17 cellular contexts compared by ENCODE assay signal in genomic region chr10:88343761-88344484, GRCh38.
A peak's percentile ranks its signal among the peaks of the same experiment; 100 is the strongest.
DNase-seq lines count a peak whose midpoint lies in the region; ATAC-seq, FAIRE-seq and TF ChIP-seq lines count a peak whose summit lies in the region.
"Had no signal": no experiment of that assay in that cellular context is flagged by ENCODE, and none has a peak within 500 bp of the region (broad histone marks: within the 10 kb centered on the region; RNA-seq: fewer than 3 reads in every experiment).

No MANE protein-coding gene starts in this region.

- no peaks in the 10 kb centered on the region for H3K9me3 ChIP-seq in body of pancreas
- no peaks in the 10 kb centered on the region for H3K9me3 ChIP-seq in heart right ventricle
- H3K9me3 ChIP-seq: thyroid gland had no signal

- H3K36me3 ChIP-seq in body of pancreas (replicated peaks in 1 of 2; ENCODE audit: insufficient read depth in 1 of 2, low read depth in 2 of 2) (no peaks in the 10 kb centered on the region), heart right ventricle (no peaks in the 10 kb centered on the region), rectal smooth muscle tissue (ENCODE audit: control insufficient read depth, insufficient read depth, low read length) (no peaks in the 10 kb centered on the region)
- H3K36me3 ChIP-seq: thyroid gland, WERI-Rb-1 had no signal

- TF ChIP-seq POLR2A in body of pancreas (IDR thresholded peaks at IDR 0.05), result no peak

- intact Hi-C loops in body of pancreas (cut with DNase I), result no loop called here
- intact Hi-C loops in heart right ventricle (cut with DNase I), result loop anchor here in 1 of 10 donors (5.0 kb wide), 1 partner anchor 43 kb away; no protein-coding TSS in a partner anchor
- intact Hi-C loops in CD14-positive monocyte (cut with micrococcal nuclease), result no loop called here

- H3K4me3 Mint-ChIP-seq in CD14-positive monocyte, result no peak overlapping the region
- H3K4me3 Mint-ChIP-seq in WTC11, result no peak overlapping the region
- no peak overlapping the region for H3K4me3 Mint-ChIP-seq in stimulated activated naive CD8-positive, alpha-beta T cell treated with anti-CD3 and anti-CD28 coated beads, Interleukin-15, amount 100 ng/mL, for 72 hours

- peaks cover 0 to 2% (median 0%) of the 10 kb centered on the region in 7 donors for H3K9me3 Mint-ChIP-seq in CD14-positive monocyte
- H3K9me3 Mint-ChIP-seq in WTC11, result peaks cover 3% of the 10 kb centered on the region; the same call in 1 of the 2 replicates
- no peaks in the 10 kb centered on the region for H3K9me3 Mint-ChIP-seq in stimulated activated naive CD8-positive, alpha-beta T cell treated with anti-CD3 and anti-CD28 coated beads, Interleukin-15, amount 100 ng/mL, for 72 hours

- peak; percentile 35 for FAIRE-seq in GM19239 (lab: Jason Lieb, UNC)
- FAIRE-seq: D721Med had no signal

- H3K4me3 ChIP-seq in body of pancreas (no peak overlapping the region), heart right ventricle (no peak overlapping the region), rectal smooth muscle tissue (ENCODE audit: low read length) (no peak overlapping the region)
- H3K4me3 ChIP-seq: PC-9, thyroid gland had no signal

- CTCF ChIA-PET in WTC11 (lab: Charles Lee), result no interaction called here

- POLR2A ChIA-PET in WTC11 (lab: Charles Lee), result no interaction called here

- peaks cover 23% of the 10 kb centered on the region for H3K4me1 ChIP-seq in body of pancreas
- peaks cover 0 to 34% (median 10%) of the 10 kb centered on the region in 9 donors for H3K4me1 ChIP-seq in heart right ventricle
- no peaks in the 10 kb centered on the region for H3K4me1 ChIP-seq in rectal smooth muscle tissue (ENCODE audit: control insufficient read depth, insufficient read depth, low read length)

- H3K27me3 ChIP-seq in body of pancreas (no peaks in the 10 kb centered on the region), heart right ventricle (no peaks in the 10 kb centered on the region), rectal smooth muscle tissue (ENCODE audit: control insufficient read depth, insufficient read depth, low read length) (no peaks in the 10 kb centered on the region)
- H3K27me3 ChIP-seq: thyroid gland had no signal

- H3K27me3 Mint-ChIP-seq in CD14-positive monocyte (ENCODE audit: low read depth in 3 of 3) (peaks cover 0 to 3% (median 0%) of the 10 kb centered on the region in 3 donors), WTC11 (ENCODE audit: low read depth) (no peaks in the 10 kb centered on the region)
- no peaks in the 10 kb centered on the region for H3K27me3 Mint-ChIP-seq in stimulated activated naive CD8-positive, alpha-beta T cell treated with anti-CD3 and anti-CD28 coated beads, Interleukin-15, amount 100 ng/mL, for 72 hours

- H3K36me3 Mint-ChIP-seq in CD14-positive monocyte (no peaks in the 10 kb centered on the region), WTC11 (no peaks in the 10 kb centered on the region)

- H3K4me1 Mint-ChIP-seq in CD14-positive monocyte (no peaks in the 10 kb centered on the region), WTC11 (peaks cover 57% of the 10 kb centered on the region)
- H3K4me1 Mint-ChIP-seq in stimulated activated naive CD8-positive, alpha-beta T cell treated with anti-CD3 and anti-CD28 coated beads, Interleukin-15, amount 100 ng/mL, for 72 hours, result no peaks in the 10 kb centered on the region

- DNase-seq in GM19239 (ENCODE audit: insufficient read length, low spot score), result no peak
- no peak for DNase-seq in body of pancreas
- DNase-seq in heart right ventricle, result no peak
- DNase-seq in NCI-H526 (lab: John Stamatoyannopoulos, UW), result no peak
- DNase-seq in CD14-positive monocyte (ENCODE audit: low spot score), result no peak
- DNase-seq in WTC11 (ENCODE audit: low spot score), result no peak
- DNase-seq in stimulated activated naive CD8-positive, alpha-beta T cell treated with anti-CD3 and anti-CD28 coated beads, Interleukin-15, amount 100 ng/mL, for 72 hours, result no peak
- DNase-seq: dermis blood vessel endothelial cell, NCI-H187 treated with DMSO at 0.1 percent for 48 hours, PC-9, SW 1271, thyroid gland, WERI-Rb-1 had no signal

- peak; percentile 24 for ATAC-seq in body of pancreas
- ATAC-seq in heart right ventricle, result peak in 6 of 8 donors; percentile 27 to 73 (median 52)
- no peak for ATAC-seq in WTC11
- no peak for ATAC-seq in stimulated activated naive CD8-positive, alpha-beta T cell treated with anti-CD3 and anti-CD28 coated beads, Interleukin-15, amount 100 ng/mL, for 72 hours
- ATAC-seq: esophagus mucosa had no signal

- TF ChIP-seq CTCF in body of pancreas (IDR thresholded peaks at IDR 0.05) (no peak), heart right ventricle (IDR thresholded peaks at IDR 0.05) (no peak), CD14-positive monocyte (IDR thresholded peaks at IDR 0.05) (no peak), WTC11 (IDR thresholded peaks at IDR 0.05) (no peak)

- H3K9ac ChIP-seq in rectal smooth muscle tissue (ENCODE audit: low read length), result no peak overlapping the region
- H3K9ac ChIP-seq: parathyroid adenoma had no signal

- WGBS in body of pancreas, 2 donors, result 72 to 76% methylated on average over 2 of the region's 2 CpGs
- WGBS in heart right ventricle, 2 donors, result 57 to 60% methylated on average over 2 of the region's 2 CpGs

- H3K27ac ChIP-seq in body of pancreas (no peak overlapping the region), heart right ventricle (peak overlapping the region in 8 of 10 donors; percentile 0 to 70 (median 28)), rectal smooth muscle tissue (ENCODE audit: low read depth, low read length) (peak overlapping the region; percentile 14)
- H3K27ac ChIP-seq: parathyroid adenoma, PC-9, thyroid gland, WERI-Rb-1 had no signal

- H3K27ac Mint-ChIP-seq in CD14-positive monocyte (no peak overlapping the region), WTC11 (no peak overlapping the region; the same call in 1 of the 2 replicates)
- no peak overlapping the region for H3K27ac Mint-ChIP-seq in stimulated activated naive CD8-positive, alpha-beta T cell treated with anti-CD3 and anti-CD28 coated beads, Interleukin-15, amount 100 ng/mL, for 72 hours

TF ChIP-seq in WTC11, 78 proteins besides CTCF, POLR2A, EP300 and RAD21:
- no peak for TF ChIP-seq FOXJ3 (CRISPR knock-in tag; IDR thresholded peaks at IDR 0.05; ENCODE audit: borderline replicate concordance)

Comparison
In these comparisons a context has a peak if more than half of its experiments do, and no peak if none do; other contexts are left out.
1. ATAC-seq: peak in body of pancreas (single experiment) and heart right ventricle (6 of 8); none in WTC11 (single experiment) and stimulated activated naive CD8-positive, alpha-beta T cell treated with anti-CD3 and anti-CD28 coated beads, Interleukin-15, amount 100 ng/mL, for 72 hours (single experiment).
2. H3K27ac ChIP-seq: peak in heart right ventricle (8 of 10) and rectal smooth muscle tissue (single experiment); none in body of pancreas (0 of 4).